Comparison of ENCODE assay signal across 9 cellular contexts in genomic region chr12:6954316-6954710, GRCh38. TPM values are rescaled to one million over a fixed set of nuclear protein-coding genes. Genes with fewer than 3 reads are reported as not detected.
DNase-seq lines count a peak whose midpoint lies in the region; ATAC-seq, FAIRE-seq and TF ChIP-seq lines count a peak whose summit lies in the region.
"Had no signal": no experiment of that assay in that cellular context is flagged by ENCODE, and none has a peak within 500 bp of the region (broad histone marks: within the 10 kb centered on the region; RNA-seq: fewer than 3 reads in every experiment).

No MANE protein-coding gene starts in this region.

- no peaks in the 10 kb centered on the region for H3F3A ChIP-seq in DOHH2 (ENCODE audit: control insufficient read depth, insufficient read depth)

- no peak for TF ChIP-seq CTCF in DOHH2 (IDR thresholded peaks at IDR 0.05; ENCODE audit: low read depth, low read length, poor library complexity, severe bottlenecking)
- TF ChIP-seq CTCF in parathyroid adenoma (IDR thresholded peaks at IDR 0.05) = no peak

- no peak for TF ChIP-seq POLR2A in GM12892 (IDR thresholded peaks at IDR 0.05; ENCODE audit: low read depth, low read length)

- H3K9me3 ChIP-seq in DOHH2 (ENCODE audit: control insufficient read depth, insufficient read depth, low read length) (no peaks in the 10 kb centered on the region), NT2/D1 (ENCODE audit: insufficient read depth, low read length) (no peaks in the 10 kb centered on the region), parathyroid adenoma (ENCODE audit: control insufficient read depth, low read length) (no peaks in the 10 kb centered on the region)
- no peaks in the 10 kb centered on the region for H3K9me3 ChIP-seq in effector memory CD4-positive, alpha-beta T cell (ENCODE audit: control insufficient read depth, low read length)

- H3K4me1 ChIP-seq in DOHH2 (ENCODE audit: control insufficient read depth, low read length) (peaks cover 83% of the 10 kb centered on the region), NT2/D1 (ENCODE audit: insufficient read depth, insufficient read length) (peaks cover 35% of the 10 kb centered on the region), parathyroid adenoma (peaks cover 13% of the 10 kb centered on the region)
- H3K4me1 ChIP-seq in effector memory CD4-positive, alpha-beta T cell (ENCODE audit: control insufficient read depth, insufficient read depth, low read length, poor library complexity, severe bottlenecking) = peaks cover 81% of the 10 kb centered on the region

- H3K9ac ChIP-seq in NT2/D1 (ENCODE audit: insufficient read length, low read depth) (peak overlapping the region; percentile 26), parathyroid adenoma (no peak overlapping the region)

- H2AFZ ChIP-seq in parathyroid adenoma = no peak overlapping the region

- FAIRE-seq in GM12892 (lab: Jason Lieb, UNC) = no peak
- FAIRE-seq: kidney had no signal

- no peak for DNase-seq in NT2/D1 (ENCODE audit: low read depth, low spot score)
- DNase-seq in effector memory CD4-positive, alpha-beta T cell = no peak
- DNase-seq in GM12892 (ENCODE audit: insufficient read length) = no peak
- DNase-seq in activated CD8-positive, alpha-beta memory T cell treated with anti-CD3 and anti-CD28 coated beads, Interleukin-2, amount 50 U/mL, for 4 hours = no peak
- DNase-seq in stimulated activated CD4-positive, alpha-beta T cell treated with anti-CD3 and anti-CD28 coated beads, Interleukin-1b, Interleukin-23, amount 100 ng/mL, for 48 hours = no peak

- H3K27me3 ChIP-seq in DOHH2 (ENCODE audit: control insufficient read depth, low read length) (peaks cover 70% of the 10 kb centered on the region), NT2/D1 (ENCODE audit: insufficient read depth, insufficient read length) (no peaks in the 10 kb centered on the region), parathyroid adenoma (ENCODE audit: control insufficient read depth, insufficient read depth, low read length) (no peaks in the 10 kb centered on the region)
- H3K27me3 ChIP-seq in effector memory CD4-positive, alpha-beta T cell (replicated peaks; ENCODE audit: control insufficient read depth, insufficient read depth, low read length, poor library complexity, severe bottlenecking) = no peaks in the 10 kb centered on the region

- H3K79me2 ChIP-seq in DOHH2 (ENCODE audit: control insufficient read depth, low read length) (no peaks in the 10 kb centered on the region), parathyroid adenoma (no peaks in the 10 kb centered on the region)

- peaks cover 10% of the 10 kb centered on the region; the same call in 1 of the 2 replicates for H4K20me1 ChIP-seq in DOHH2 (ENCODE audit: control insufficient read depth, insufficient read depth, low read depth, low read length)

- H3K36me3 ChIP-seq in DOHH2 (ENCODE audit: control insufficient read depth, low read length) (no peaks in the 10 kb centered on the region), NT2/D1 (ENCODE audit: insufficient read depth, insufficient read length, low read length) (peaks cover 2% of the 10 kb centered on the region), parathyroid adenoma (ENCODE audit: control insufficient read depth, insufficient read depth, low read length) (no peaks in the 10 kb centered on the region)
- H3K36me3 ChIP-seq in effector memory CD4-positive, alpha-beta T cell (ENCODE audit: control insufficient read depth, insufficient read depth, low read length) = peaks cover 34% of the 10 kb centered on the region

- H3K27ac ChIP-seq in DOHH2 (ENCODE audit: low read depth, low read length) (no peak overlapping the region; the same call in 1 of the 2 replicates), parathyroid adenoma (peak overlapping the region; percentile 49)
- peak overlapping the region; percentile 96 for H3K27ac ChIP-seq in effector memory CD4-positive, alpha-beta T cell (ENCODE audit: insufficient read depth, low read length, poor library complexity, severe bottlenecking)

- H3K4me3 ChIP-seq in DOHH2 (ENCODE audit: low read length) (peak overlapping the region; percentile 73), NT2/D1 (ENCODE audit: insufficient read length, low read depth) (no peak overlapping the region), parathyroid adenoma (ENCODE audit: low read depth, low read length) (no peak overlapping the region)
- H3K4me3 ChIP-seq in effector memory CD4-positive, alpha-beta T cell (ENCODE audit: insufficient read depth, low read depth, low read length, poor library complexity, severe bottlenecking) = peak overlapping the region; percentile 89

- H3K9me2 ChIP-seq in DOHH2 (replicated peaks; ENCODE audit: control insufficient read depth, low read length) = no peaks in the 10 kb centered on the region

- no peak for ATAC-seq in HG02759 (IDR thresholded peaks at IDR 0.05; ENCODE audit: unreplicated experiment)

- H3K4me2 ChIP-seq in DOHH2 (ENCODE audit: low read length) = peak overlapping the region; percentile 98
- H3K4me2 ChIP-seq in parathyroid adenoma (ENCODE audit: low read length) = no peak overlapping the region

RNA-seq across cellular contexts. Expression of gene PTPN6, which starts 3.2 kb away (rescaled TPM):
- polyA plus RNA-seq in GM12892 (2012; ENCODE audit: missing spikeins) = 286 TPM

RNA-seq across cellular contexts. Expression of gene C12orf57, which starts 10.5 kb away (rescaled TPM):
- polyA plus RNA-seq in GM12892 (2012; ENCODE audit: missing spikeins) = 175 TPM

RNA-seq across cellular contexts. Expression of gene RNU7-1, which starts 10.7 kb away (rescaled TPM):
- polyA plus RNA-seq in GM12892 (2012; ENCODE audit: missing spikeins) = not detected

RNA-seq across cellular contexts. Expression of gene PHB2, which starts 16.2 kb away (rescaled TPM):
- 315 TPM for polyA plus RNA-seq in GM12892 (2012; ENCODE audit: missing spikeins)

RNA-seq across cellular contexts. Expression of gene EMG1, which starts 16.4 kb away (rescaled TPM):
- 109 TPM for polyA plus RNA-seq in GM12892 (2012; ENCODE audit: missing spikeins)

Comparison
In these comparisons a context has a peak if more than half of its experiments do, and no peak if none do; other contexts are left out.
1. H3K4me3 ChIP-seq: peak in DOHH2 (single experiment) and effector memory CD4-positive, alpha-beta T cell (single experiment); none in NT2/D1 (single experiment) and parathyroid adenoma (single experiment).